ENCODE assay signal across 1 cellular context in the genomic region with DNA sequence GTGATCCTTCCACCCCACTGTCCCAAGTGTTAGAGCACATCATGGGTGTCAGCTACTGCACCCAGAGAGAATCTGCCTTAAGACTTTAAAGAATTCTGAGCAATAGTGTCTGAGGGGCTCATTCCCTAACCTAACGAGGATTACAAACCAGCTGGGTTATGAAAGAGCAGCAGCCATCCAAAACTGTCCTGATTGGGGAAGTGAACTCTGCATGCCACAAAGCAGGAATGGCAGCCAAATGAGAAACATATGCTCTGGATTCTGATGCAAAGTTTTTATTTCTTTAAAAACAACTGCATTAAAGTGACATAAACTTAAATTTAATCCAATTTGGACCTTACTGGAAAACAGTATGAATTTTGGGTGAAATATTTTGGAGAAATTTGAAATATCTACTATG.
TF ChIP-seq lines count a peak whose summit lies in the region.

No MANE protein-coding gene starts in this region.

TF ChIP-seq in SK-N-SH, 30 proteins besides CTCF, POLR2A, EP300 and RAD21 (continued from another document):
- TF ChIP-seq, protein P1, sequence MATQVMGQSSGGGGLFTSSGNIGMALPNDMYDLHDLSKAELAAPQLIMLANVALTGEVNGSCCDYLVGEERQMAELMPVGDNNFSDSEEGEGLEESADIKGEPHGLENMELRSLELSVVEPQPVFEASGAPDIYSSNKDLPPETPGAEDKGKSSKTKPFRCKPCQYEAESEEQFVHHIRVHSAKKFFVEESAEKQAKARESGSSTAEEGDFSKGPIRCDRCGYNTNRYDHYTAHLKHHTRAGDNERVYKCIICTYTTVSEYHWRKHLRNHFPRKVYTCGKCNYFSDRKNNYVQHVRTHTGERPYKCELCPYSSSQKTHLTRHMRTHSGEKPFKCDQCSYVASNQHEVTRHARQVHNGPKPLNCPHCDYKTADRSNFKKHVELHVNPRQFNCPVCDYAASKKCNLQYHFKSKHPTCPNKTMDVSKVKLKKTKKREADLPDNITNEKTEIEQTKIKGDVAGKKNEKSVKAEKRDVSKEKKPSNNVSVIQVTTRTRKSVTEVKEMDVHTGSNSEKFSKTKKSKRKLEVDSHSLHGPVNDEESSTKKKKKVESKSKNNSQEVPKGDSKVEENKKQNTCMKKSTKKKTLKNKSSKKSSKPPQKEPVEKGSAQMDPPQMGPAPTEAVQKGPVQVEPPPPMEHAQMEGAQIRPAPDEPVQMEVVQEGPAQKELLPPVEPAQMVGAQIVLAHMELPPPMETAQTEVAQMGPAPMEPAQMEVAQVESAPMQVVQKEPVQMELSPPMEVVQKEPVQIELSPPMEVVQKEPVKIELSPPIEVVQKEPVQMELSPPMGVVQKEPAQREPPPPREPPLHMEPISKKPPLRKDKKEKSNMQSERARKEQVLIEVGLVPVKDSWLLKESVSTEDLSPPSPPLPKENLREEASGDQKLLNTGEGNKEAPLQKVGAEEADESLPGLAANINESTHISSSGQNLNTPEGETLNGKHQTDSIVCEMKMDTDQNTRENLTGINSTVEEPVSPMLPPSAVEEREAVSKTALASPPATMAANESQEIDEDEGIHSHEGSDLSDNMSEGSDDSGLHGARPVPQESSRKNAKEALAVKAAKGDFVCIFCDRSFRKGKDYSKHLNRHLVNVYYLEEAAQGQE (IDR thresholded peaks at IDR 0.05; ENCODE audit: low read depth, low read length): no peak
- no peak for TF ChIP-seq SIN3A (IDR thresholded peaks at IDR 0.05; ENCODE audit: borderline replicate concordance, low read depth, low read length)
- TF ChIP-seq, protein P2, sequence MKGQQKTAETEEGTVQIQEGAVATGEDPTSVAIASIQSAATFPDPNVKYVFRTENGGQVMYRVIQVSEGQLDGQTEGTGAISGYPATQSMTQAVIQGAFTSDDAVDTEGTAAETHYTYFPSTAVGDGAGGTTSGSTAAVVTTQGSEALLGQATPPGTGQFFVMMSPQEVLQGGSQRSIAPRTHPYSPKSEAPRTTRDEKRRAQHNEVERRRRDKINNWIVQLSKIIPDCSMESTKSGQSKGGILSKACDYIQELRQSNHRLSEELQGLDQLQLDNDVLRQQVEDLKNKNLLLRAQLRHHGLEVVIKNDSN (IDR thresholded peaks at IDR 0.05; ENCODE audit: borderline replicate concordance, low read depth): no peak
- TF ChIP-seq SMC3 (IDR thresholded peaks at IDR 0.05; ENCODE audit: low read depth, low read length): no peak
- TF ChIP-seq MXI1 (IDR thresholded peaks at IDR 0.05; ENCODE audit: low read depth, low read length): no peak
